ENCODE assay signal across 8 cellular contexts in genomic region chr7:8418627-8419245, GRCh38. TPM values are rescaled to one million over a fixed set of nuclear protein-coding genes. Genes with fewer than 3 reads are reported as not detected.
DNase-seq lines count a peak whose midpoint lies in the region; ATAC-seq lines count a peak whose summit lies in the region.

No MANE protein-coding gene starts in this region.

- intact Hi-C loops in left cardiac atrium (cut with DNase I): loop anchor here in 1 of 2 donors (5.0 kb wide), 1 partner anchor 304 kb away; no protein-coding TSS in a partner anchor

- DNase-seq in DMS 273 treated with DMSO at 0.1 percent for 48 hours (lab: John Stamatoyannopoulos, UW) (peak; percentile 41), NCI-H510A treated with DMSO at 0.1 percent for 48 hours (lab: John Stamatoyannopoulos, UW) (peak; percentile 81), activated T-cell treated with anti-CD3 and anti-CD28 coated beads for 4 hours (peak; percentile 42), left cardiac atrium (peak; percentile 34)
- peak in 2 of 3 donors; percentile 17 to 49 for DNase-seq in stimulated activated CD4-positive, alpha-beta T cell treated with anti-CD3 and anti-CD28 coated beads, Interleukin-12 subunit alpha, Interleukin-12 subunit beta, amount 100 ng/mL, for 48 hours (ENCODE audit: low read depth in 2 of 3, low spot score in 1 of 3)

- ATAC-seq in GM18909 (IDR thresholded peaks at IDR 0.05; ENCODE audit: poor library complexity, unreplicated experiment) (peak; percentile 88), HG03354 (IDR thresholded peaks at IDR 0.05; ENCODE audit: poor library complexity, severe bottlenecking, unreplicated experiment) (peak; percentile 91), left cardiac atrium (peak in 1 of 2 donors; percentile 51), HG03108 (IDR thresholded peaks at IDR 0.05; ENCODE audit: unreplicated experiment) (no peak)

RNA-seq across cellular contexts. Expression of gene NXPH1, which starts 14.7 kb away (rescaled TPM):
- not detected for total RNA-seq in left cardiac atrium
